In genomic region chr20:47173596-47174216, GRCh38 we compare ENCODE assay signal across 1 cellular context.
TF ChIP-seq lines count a peak whose summit lies in the region.

No MANE protein-coding gene starts in this region.

TF ChIP-seq in GM23338, 12 proteins besides CTCF, POLR2A, EP300 and RAD21:
- TF ChIP-seq ZNF462 (CRISPR knock-in tag; IDR thresholded peaks at IDR 0.05) (no peak), EZH2phosphoT487 (IDR thresholded peaks at IDR 0.05; ENCODE audit: unreplicated experiment) (no peak), CREB1 (CRISPR knock-in tag; IDR thresholded peaks at IDR 0.05; ENCODE audit: low read depth) (no peak)
TF ChIP-seq in GM23338: peak in this region for 0.
